Comparison of ENCODE assay signal across 13 cellular contexts in the genomic region with DNA sequence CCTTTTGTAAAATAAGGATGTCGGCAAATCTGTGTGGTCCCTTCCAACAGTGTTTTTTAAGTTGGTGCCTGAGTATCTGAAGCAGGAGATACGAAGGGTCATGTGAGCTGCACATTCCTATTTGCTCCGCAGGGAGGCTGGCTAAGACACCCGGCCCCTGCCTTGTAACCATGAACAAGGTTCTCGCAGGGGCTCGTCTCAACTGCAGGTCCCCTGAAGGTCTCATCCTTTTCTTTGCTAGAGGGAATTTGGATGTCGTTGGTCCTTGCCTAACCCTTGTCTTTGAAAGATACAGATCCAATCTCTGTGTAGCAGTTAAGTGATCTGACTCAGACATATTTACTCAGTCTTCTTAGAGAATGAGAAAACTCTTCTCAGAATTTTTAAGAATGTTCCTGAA.
DNase-seq lines count a peak whose midpoint lies in the region; ATAC-seq and TF ChIP-seq lines count a peak whose summit lies in the region.
"Had no signal": no experiment of that assay in that cellular context is flagged by ENCODE, and none has a peak within 500 bp of the region (broad histone marks: within the 10 kb centered on the region; RNA-seq: fewer than 3 reads in every experiment).

No MANE protein-coding gene starts in this region.

- H3K4me3 Mint-ChIP-seq in osteocyte (ENCODE audit: unreplicated experiment), result no peak overlapping the region
- H3K4me3 Mint-ChIP-seq: activated CD8-positive, alpha-beta T cell treated with anti-CD3 and anti-CD28 coated beads, Interleukin-2, amount 10 ng/mL, durations not matched to agents 7 days and 5 days; neural progenitor cell had no signal

- 30 to 40% (median 32%) methylated on average over 7 of the region's 7 CpGs for WGBS in heart left ventricle, 4 donors
- 57% methylated on average over 7 of the region's 7 CpGs for WGBS in prostate gland
- WGBS in lower leg skin, 2 donors, result 64 to 65% methylated on average over 7 of the region's 7 CpGs

- no peak overlapping the region for H3K27ac Mint-ChIP-seq in osteocyte (ENCODE audit: unreplicated experiment)
- H3K27ac Mint-ChIP-seq: activated CD8-positive, alpha-beta T cell treated with anti-CD3 and anti-CD28 coated beads, Interleukin-2, amount 10 ng/mL, durations not matched to agents 7 days and 5 days; neural progenitor cell had no signal

- no peaks in the 10 kb centered on the region for H3K9me3 Mint-ChIP-seq in osteocyte (ENCODE audit: unreplicated experiment)
- H3K9me3 Mint-ChIP-seq: neural progenitor cell had no signal

- no peaks in the 10 kb centered on the region for H3K27me3 ChIP-seq in heart left ventricle
- H3K27me3 ChIP-seq in left ventricle myocardium inferior (ENCODE audit: low read depth), result no peaks in the 10 kb centered on the region
- H3K27me3 ChIP-seq in prostate gland (replicated peaks; ENCODE audit: insufficient read depth), result no peaks in the 10 kb centered on the region
- H3K27me3 ChIP-seq: colonic mucosa, neural progenitor cell had no signal

- H3K9me3 ChIP-seq in heart left ventricle (no peaks in the 10 kb centered on the region), left ventricle myocardium inferior (replicated peaks) (no peaks in the 10 kb centered on the region), prostate gland (no peaks in the 10 kb centered on the region)
- H3K9me3 ChIP-seq: colonic mucosa had no signal

- H3K36me3 ChIP-seq in heart left ventricle (no peaks in the 10 kb centered on the region), left ventricle myocardium inferior (no peaks in the 10 kb centered on the region), prostate gland (no peaks in the 10 kb centered on the region)
- H3K36me3 ChIP-seq: colonic mucosa, neural progenitor cell had no signal

- TF ChIP-seq POLR2A in heart left ventricle (IDR thresholded peaks at IDR 0.05) (no peak), prostate gland (IDR thresholded peaks at IDR 0.05) (no peak), lower leg skin (IDR thresholded peaks at IDR 0.05) (no peak)

- no peaks in the 10 kb centered on the region for H3K27me3 Mint-ChIP-seq in osteocyte (ENCODE audit: unreplicated experiment)

- ATAC-seq in heart left ventricle, result peak in 3 of 4 donors; percentile 36 to 47 (median 42)
- ATAC-seq in HG03571 (IDR thresholded peaks at IDR 0.05; ENCODE audit: unreplicated experiment), result no peak
- ATAC-seq: activated CD8-positive, alpha-beta T cell treated with anti-CD3 and anti-CD28 coated beads, Interleukin-2, amount 10 ng/mL, durations not matched to agents 7 days and 5 days had no signal

- H3K4me1 ChIP-seq in heart left ventricle (peaks cover 3 to 83% (median 59%) of the 10 kb centered on the region in 12 donors), left ventricle myocardium inferior (peaks cover 93% of the 10 kb centered on the region), prostate gland (replicated peaks) (peaks cover 7% of the 10 kb centered on the region)

- no peaks in the 10 kb centered on the region for H3K36me3 Mint-ChIP-seq in osteocyte (ENCODE audit: unreplicated experiment)
- H3K36me3 Mint-ChIP-seq: neural progenitor cell had no signal

- DNase-seq in heart left ventricle (no peak), cardiac septum (ENCODE audit: low spot score) (no peak), left ventricle myocardium inferior (no peak), prostate gland (ENCODE audit: low spot score) (no peak), DMS79 treated with DMSO at 0.1 percent for 48 hours (lab: John Stamatoyannopoulos, UW) (no peak), osteocyte (ENCODE audit: extremely low spot score, unreplicated experiment) (no peak), lower leg skin (ENCODE audit: low spot score in 2 of 2) (no peak)
- DNase-seq: activated CD8-positive, alpha-beta T cell treated with anti-CD3 and anti-CD28 coated beads, Interleukin-2, amount 10 ng/mL, durations not matched to agents 7 days and 5 days; colonic mucosa; NCI-H1694; stimulated activated naive CD4-positive, alpha-beta T cell had no signal

- peaks cover 60% of the 10 kb centered on the region for H3K4me1 Mint-ChIP-seq in osteocyte (ENCODE audit: unreplicated experiment)

- H3K4me3 ChIP-seq in heart left ventricle (no peak overlapping the region), left ventricle myocardium inferior (peak overlapping the region; percentile 0), prostate gland (no peak overlapping the region), lower leg skin (ENCODE audit: low read depth, poor library complexity, severe bottlenecking) (no peak overlapping the region)
- H3K4me3 ChIP-seq: colonic mucosa, neural progenitor cell had no signal

- TF ChIP-seq CTCF in heart left ventricle (IDR thresholded peaks at IDR 0.05) (no peak), left ventricle myocardium inferior (IDR thresholded peaks at IDR 0.05; ENCODE audit: borderline replicate concordance) (peak; percentile 24), prostate gland (IDR thresholded peaks at IDR 0.05) (no peak), osteocyte (IDR thresholded peaks at IDR 0.05) (no peak), lower leg skin (IDR thresholded peaks at IDR 0.05) (no peak)

- intact Hi-C loops in heart left ventricle (cut with DNase I) (loop anchor here in 5 of 10 donors (5.0 to 10.0 kb wide), 4 partner anchors 47 to 65 kb away; a partner anchor contains a TSS), cardiac septum (cut with DNase I) (loop anchor here (5.0 kb wide), 2 partner anchors 65 kb away; a partner anchor contains a TSS), left ventricle myocardium inferior (cut with micrococcal nuclease) (no loop called here), prostate gland (cut with DNase I) (no loop called here), lower leg skin (cut with DNase I; ENCODE audit: low total_unique reads) (no loop called here)

- H3K27ac ChIP-seq in heart left ventricle (peak overlapping the region in 11 of 12 donors; percentile 42 to 84 (median 69)), left ventricle myocardium inferior (replicated peaks) (peak overlapping the region; percentile 82), prostate gland (peak overlapping the region; percentile 28 to 37)
- H3K27ac ChIP-seq: colonic mucosa, neural progenitor cell had no signal
